ENCODE assay signal across 12 cellular contexts in the genomic region with DNA sequence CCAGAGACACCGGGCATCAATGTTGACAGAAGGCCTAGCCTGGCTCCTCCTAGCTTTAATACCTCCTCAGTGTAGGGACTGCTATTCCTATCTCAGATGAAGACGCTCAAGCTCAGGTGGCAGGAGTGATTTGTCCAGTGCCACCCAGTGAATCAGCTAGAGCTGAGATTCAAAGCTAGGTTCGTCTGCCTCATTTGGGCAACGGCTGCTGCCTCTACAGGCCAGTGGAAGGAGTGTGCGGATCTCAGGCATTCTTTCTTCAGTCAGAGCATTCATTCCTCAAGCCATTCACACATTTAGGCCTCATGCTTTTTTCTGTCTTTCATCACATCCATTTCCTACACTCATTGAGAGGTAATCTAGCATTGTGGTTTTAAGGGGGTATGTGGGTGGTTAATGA. TPM values are rescaled to one million over a fixed set of nuclear protein-coding genes. Genes with fewer than 3 reads are reported as not detected.
DNase-seq lines count a peak whose midpoint lies in the region; ATAC-seq, FAIRE-seq and TF ChIP-seq lines count a peak whose summit lies in the region.
"Had no signal": no experiment of that assay in that cellular context is flagged by ENCODE, and none has a peak within 500 bp of the region (broad histone marks: within the 10 kb centered on the region; RNA-seq: fewer than 3 reads in every experiment).

No MANE protein-coding gene starts in this region.

- H2BK5ac ChIP-seq in mesenchymal stem cell (ENCODE audit: low read depth, low read length, poor library complexity, severe bottlenecking), result no peak overlapping the region

- no peak overlapping the region for H4K91ac ChIP-seq in mesenchymal stem cell (ENCODE audit: low read length)

- TF ChIP-seq EP300 in GM12878 (IDR thresholded peaks at IDR 0.05; ENCODE audit: borderline replicate concordance in 1 of 2, control insufficient read depth in 1 of 2, low read depth in 2 of 2, low read length in 2 of 2), result no peak

- no peak overlapping the region for H4K8ac ChIP-seq in mesenchymal stem cell (ENCODE audit: low read length)

- peak; percentile 4 for DNase-seq in DND-41
- peak; percentile 37 for DNase-seq in KBM-7
- no peak for DNase-seq in GM12878 (ENCODE audit: low read depth, low spot score)
- DNase-seq in mesenchymal stem cell, result peak; percentile 7
- no peak for DNase-seq in MM.1S
- DNase-seq in NOMO-1 (lab: John Stamatoyannopoulos, UW; ENCODE audit: unreplicated experiment in 2 of 2), result no peak
- DNase-seq: activated CD4-positive, alpha-beta T cell treated with anti-CD3 and anti-CD28 coated beads, Interleukin-2, amount 50 U/mL, for 1 hour; activated naive CD8-positive, alpha-beta T cell treated with anti-CD3 and anti-CD28 coated beads, Interleukin-2, amount 50 U/mL, for 24 hours; GOT3 had no signal

- H3K79me1 ChIP-seq in mesenchymal stem cell (replicated peaks; ENCODE audit: low read length, poor library complexity, severe bottlenecking), result peaks cover 17% of the 10 kb centered on the region

- H2BK12ac ChIP-seq in mesenchymal stem cell (ENCODE audit: low read length in 2 of 2), result no peak overlapping the region

- H3K79me2 ChIP-seq in DND-41 (ENCODE audit: insufficient read depth, low read length) (peaks cover 13% of the 10 kb centered on the region), GM12878 (ENCODE audit: control insufficient read depth, insufficient read depth, low read length) (no peaks in the 10 kb centered on the region), MM.1S (ENCODE audit: low read length) (peaks cover 5% of the 10 kb centered on the region; the same call in 1 of the 2 replicates)

- H3K9me3 ChIP-seq in DND-41 (ENCODE audit: insufficient read depth, low read length, severe bottlenecking) (no peaks in the 10 kb centered on the region), GM12878 (replicated peaks; ENCODE audit: control insufficient read depth, insufficient read depth, low read length) (no peaks in the 10 kb centered on the region; the same call in 2 of the 3 replicates), mesenchymal stem cell (ENCODE audit: control insufficient read depth, low read length) (no peaks in the 10 kb centered on the region), MM.1S (replicated peaks; ENCODE audit: insufficient read depth, low read length) (no peaks in the 10 kb centered on the region)

- 59% methylated on average over 5 of the region's 5 CpGs for WGBS in GM12878 (ENCODE audit: insufficient coverage, insufficient replicate concordance, low lambda C conversion rate, missing lambda C conversion rate)
- 90% methylated on average over 5 of the region's 5 CpGs for WGBS in mesenchymal stem cell

- H3K23ac ChIP-seq in mesenchymal stem cell (ENCODE audit: low read length in 2 of 2), result no peak overlapping the region

- RAD21 ChIA-PET in GM12878 (lab: Charles Lee; ENCODE audit: unreplicated experiment), result interaction anchor here (1.3 kb wide), 1 partner anchor 404 kb away, joined by 3 read pairs; no protein-coding TSS in a partner anchor

- H3K4ac ChIP-seq in mesenchymal stem cell (ENCODE audit: low read depth in 1 of 2, low read length in 2 of 2), result no peak overlapping the region

- TF ChIP-seq CTCF in DND-41 (IDR thresholded peaks at IDR 0.05; ENCODE audit: borderline replicate concordance, extremely low read depth, low read length, poor library complexity, severe bottlenecking) (peak; percentile 47), GM12878 (IDR thresholded peaks at IDR 0.05 in 2 of 3, conservative IDR thresholded peaks at IDR 0.05 in 1 of 3; ENCODE audit: control insufficient read depth in 2 of 3, extremely low read depth in 1 of 3, insufficient read depth in 1 of 3, low read depth in 3 of 3, low read length in 3 of 3) (peak in 2 of 3 experiments; percentile 20 to 28; a peak in 1 of 6 replicates), MM.1S (IDR thresholded peaks at IDR 0.05; ENCODE audit: low read length) (no peak)

- no peak overlapping the region for H2AK5ac ChIP-seq in mesenchymal stem cell (ENCODE audit: low read length, severe bottlenecking)

- H3K18ac ChIP-seq in mesenchymal stem cell (ENCODE audit: low read depth in 1 of 2, low read length in 2 of 2), result no peak overlapping the region

- no peak overlapping the region for H2AFZ ChIP-seq in DND-41 (ENCODE audit: low read depth, low read length)
- no peak overlapping the region for H2AFZ ChIP-seq in GM12878 (ENCODE audit: control insufficient read depth, low read depth, low read length)
- no peak overlapping the region for H2AFZ ChIP-seq in mesenchymal stem cell (ENCODE audit: low read depth, low read length)
- no peak overlapping the region for H2AFZ ChIP-seq in MM.1S (ENCODE audit: low read length)

- H3K27me3 ChIP-seq in DND-41 (ENCODE audit: insufficient read depth, low read length, poor library complexity), result no peaks in the 10 kb centered on the region
- no peaks in the 10 kb centered on the region for H3K27me3 ChIP-seq in GM12878 (replicated peaks in 1 of 2; ENCODE audit: control insufficient read depth in 2 of 2, insufficient read depth in 2 of 2, low read length in 1 of 2)
- peaks cover 0 to 4% of the 10 kb centered on the region in 2 experiments for H3K27me3 ChIP-seq in mesenchymal stem cell (ENCODE audit: control insufficient read depth in 1 of 2, insufficient read depth in 1 of 2, low read length in 2 of 2)
- no peaks in the 10 kb centered on the region for H3K27me3 ChIP-seq in MM.1S (replicated peaks; ENCODE audit: insufficient read depth, low read length)

- no peak for FAIRE-seq in GM12878 (lab: Jason Lieb, UNC)
- FAIRE-seq: GM12892 had no signal

- SMC1A ChIA-PET in GM12878 (lab: Charles Lee; ENCODE audit: uncharacterized antibody, unreplicated experiment), result no interaction called here

- H3K9me2 ChIP-seq in MM.1S (replicated peaks; ENCODE audit: insufficient read depth, low read length), result no peaks in the 10 kb centered on the region

- TF ChIP-seq POLR2A in GM12878 (IDR thresholded peaks at IDR 0.05; ENCODE audit: low read depth, low read length), result no peak

- no peak overlapping the region for H2BK15ac ChIP-seq in mesenchymal stem cell (ENCODE audit: low read depth, poor library complexity, severe bottlenecking)

- no peak overlapping the region for H3K4me2 ChIP-seq in DND-41 (ENCODE audit: insufficient read depth, low read length)
- H3K4me2 ChIP-seq in GM12878 (ENCODE audit: control insufficient read depth, insufficient read depth), result no peak overlapping the region
- H3K4me2 ChIP-seq in mesenchymal stem cell (ENCODE audit: low read length, poor library complexity, severe bottlenecking), result no peak overlapping the region
- H3K4me2 ChIP-seq in MM.1S (ENCODE audit: low read depth, low read length), result no peak overlapping the region

- H3K14ac ChIP-seq in mesenchymal stem cell (ENCODE audit: low read length in 2 of 2), result no peak overlapping the region

- H3K36me3 ChIP-seq in DND-41 (ENCODE audit: insufficient read depth, low read length) (peaks cover 26% of the 10 kb centered on the region), GM12878 (ENCODE audit: control insufficient read depth in 2 of 2, insufficient read depth in 2 of 2, low read length in 1 of 2) (peaks cover 0 to 2% of the 10 kb centered on the region in 2 experiments; a peak in 2 of 4 replicates), mesenchymal stem cell (ENCODE audit: control insufficient read depth in 1 of 2, insufficient read depth in 2 of 2, low read depth in 1 of 2, low read length in 2 of 2) (peaks cover 45 to 49% of the 10 kb centered on the region in 2 experiments), MM.1S (replicated peaks; ENCODE audit: insufficient read depth, low read length) (no peaks in the 10 kb centered on the region)

- H4K20me1 ChIP-seq in DND-41 (ENCODE audit: insufficient read depth, low read length), result peaks cover 15% of the 10 kb centered on the region; the same call in 1 of the 2 replicates
- no peaks in the 10 kb centered on the region for H4K20me1 ChIP-seq in GM12878 (ENCODE audit: control insufficient read depth, insufficient read depth)
- no peaks in the 10 kb centered on the region for H4K20me1 ChIP-seq in MM.1S (ENCODE audit: insufficient read depth, low read length)

- no peak overlapping the region for H2BK120ac ChIP-seq in mesenchymal stem cell (ENCODE audit: low read depth, low read length)

- H3K4me3 ChIP-seq in DND-41 (ENCODE audit: low read depth in 1 of 2, low read length in 2 of 2) (no peak overlapping the region), GM12878 (no peak overlapping the region), mesenchymal stem cell (ENCODE audit: insufficient read depth in 1 of 2, low read depth in 1 of 2, low read length in 2 of 2) (no peak overlapping the region), MM.1S (ENCODE audit: low read length) (no peak overlapping the region)

- in situ Hi-C loops in KBM-7 (cut with MboI; ENCODE audit: low pct_unique_long_range_greater_than_20kb, low sequenced_read_pairs) (no loop called here), GM12878 (cut with MboI) (no loop called here)

- ATAC-seq in DND-41 (ENCODE audit: insufficient read depth, low read depth) (peak; percentile 65), GM12878 (peak; percentile 51; the same call in 2 of the 3 replicates), GM21515 (IDR thresholded peaks at IDR 0.05; ENCODE audit: unreplicated experiment) (no peak), GM18861 (IDR thresholded peaks at IDR 0.05; ENCODE audit: unreplicated experiment) (no peak)
- ATAC-seq: activated naive CD8-positive, alpha-beta T cell treated with anti-CD3 and anti-CD28 coated beads, Interleukin-2, amount 50 U/mL, for 24 hours had no signal

- CTCF ChIA-PET in GM12878 (lab: Yijun Ruan, JAX), result no interaction called here

- intact Hi-C loops in GM12878 (cut with micrococcal nuclease; ENCODE audit: unreplicated experiment), result no loop called here

- POLR2A ChIA-PET in GM12878 (lab: Charles Lee), result no interaction called here

- H3F3A ChIP-seq in MM.1S (ENCODE audit: insufficient read depth, low read length), result no peaks in the 10 kb centered on the region

- H3K9ac ChIP-seq in DND-41 (ENCODE audit: low read depth, low read length) (no peak overlapping the region), GM12878 (ENCODE audit: control insufficient read depth, insufficient read depth, low read length) (no peak overlapping the region), mesenchymal stem cell (ENCODE audit: low read length) (no peak overlapping the region), MM.1S (ENCODE audit: low read length) (no peak overlapping the region)

- no peak for TF ChIP-seq RAD21 in GM12878 (IDR thresholded peaks at IDR 0.05; ENCODE audit: insufficient read depth, low read depth, low read length)

- BruUV-seq in GM12878 (replicated peaks; lab: Mats Ljungman, UMichigan), result no TSS peak

- peaks cover 7% of the 10 kb centered on the region for H3K4me1 ChIP-seq in DND-41 (ENCODE audit: insufficient read depth, low read length)
- no peaks in the 10 kb centered on the region for H3K4me1 ChIP-seq in GM12878 (ENCODE audit: control insufficient read depth, insufficient read depth, low read length)
- no peaks in the 10 kb centered on the region for H3K4me1 ChIP-seq in mesenchymal stem cell (ENCODE audit: control insufficient read depth, insufficient read depth, low read depth, low read length)
- H3K4me1 ChIP-seq in MM.1S (ENCODE audit: low read length), result no peaks in the 10 kb centered on the region

- H3K27ac ChIP-seq in DND-41 (ENCODE audit: low read length) (no peak overlapping the region), GM12878 (ENCODE audit: control insufficient read depth, insufficient read depth) (no peak overlapping the region), mesenchymal stem cell (ENCODE audit: low read length, poor library complexity, severe bottlenecking) (no peak overlapping the region), MM.1S (ENCODE audit: low read length) (no peak overlapping the region)

RNA-seq across cellular contexts. Expression of a gene that starts 7.3 kb away (rescaled TPM):
- 6.6 and 7.9 TPM in 2 replicates for total RNA-seq in GM12878 (2013; cell fraction: nucleolus; rRNA removed)
- total RNA-seq in GM12878 (2014; rRNA removed) (16.4 and 19.4 TPM in 2 replicates), GM12878 (2014; rRNA removed; fragmentation: Illumina TruSeq; extraction: Trizol) (28.7 and 31.5 TPM in 2 replicates), GM12878 (2021) (32.5 and 34.4 TPM in 2 replicates)
- polyA plus RNA-seq in GM12878 (2011; ENCODE audit: low read depth), result 37.5 TPM
- polyA plus RNA-seq in GM12878 (2011; rRNA removed) (21.9 and 23.3 TPM in 2 replicates), GM12878 (2014; fragmentation: Illumina TruSeq; extraction: Trizol) (52.1 and 58.4 TPM in 2 replicates), GM12878 (2014; fragmentation: Nextera tagmentation; extraction: Ambion mirVana) (10 to 100 TPM in 1 of 2 experiments, 1 to 10 TPM in 1; 8.5 to 22.0 TPM), GM12878 (2014; rRNA removed) (30.1 and 34.0 TPM in 2 replicates), GM12878 (2016; fragmentation: Nextera tagmentation; extraction: Ambion mirVana) (10 to 100 TPM; 62.0 to 73.2 TPM)
- 20.6 and 22.1 TPM in 2 replicates for polyA plus RNA-seq in GM12878 (2011; cell fraction: cytosol; rRNA removed)
- polyA plus RNA-seq in GM12878 (2011; cell fraction: nucleus; rRNA removed), result 11.7 and 13.1 TPM in 2 replicates
- 30.7 and 47.3 TPM in 2 replicates for polyA plus RNA-seq in GM12878 (2012)
- polyA minus RNA-seq in GM12878 (2011; rRNA and poly(A)+ RNA removed), result 4.4 and 5.4 TPM in 2 replicates
- polyA minus RNA-seq in GM12878 (2011; cell fraction: cytosol; rRNA and poly(A)+ RNA removed), result 3.1 and 4.9 TPM in 2 replicates
- polyA minus RNA-seq in GM12878 (2011; cell fraction: nucleus; rRNA and poly(A)+ RNA removed), result 1.6 and 3.3 TPM in 2 replicates
- polyA plus RNA-seq in mesenchymal stem cell (2013, experiment 1 of 2), result 20.3 TPM
- 20.5 TPM for polyA plus RNA-seq in mesenchymal stem cell (2013, experiment 2 of 2)

RNA-seq across cellular contexts. Expression of a gene that starts 48.6 kb away (rescaled TPM):
- not detected in 2 replicates for total RNA-seq in GM12878 (2013; cell fraction: nucleolus; rRNA removed)
- total RNA-seq in GM12878 (2014; rRNA removed) (0.05 TPM in 1 of 2 replicates, not detected in the other), GM12878 (2014; rRNA removed; fragmentation: Illumina TruSeq; extraction: Trizol) (not detected in 2 replicates), GM12878 (2021) (0.05 and 0.08 TPM in 2 replicates)
- polyA plus RNA-seq in GM12878 (2011; ENCODE audit: low read depth), result 0.08 TPM
- polyA plus RNA-seq in GM12878 (2011; rRNA removed) (not detected in 2 replicates), GM12878 (2014; fragmentation: Illumina TruSeq; extraction: Trizol) (not detected in 2 replicates), GM12878 (2014; fragmentation: Nextera tagmentation; extraction: Ambion mirVana) (not detected), GM12878 (2014; rRNA removed) (0.01 TPM in 1 of 2 replicates, not detected in the other), GM12878 (2016; fragmentation: Nextera tagmentation; extraction: Ambion mirVana) (under 1 TPM; 0.45 to 0.50 TPM)
- polyA plus RNA-seq in GM12878 (2011; cell fraction: cytosol; rRNA removed), result 0.02 TPM in 1 of 2 replicates, not detected in the other
- 0.07 TPM in 1 of 2 replicates, not detected in the other for polyA plus RNA-seq in GM12878 (2011; cell fraction: nucleus; rRNA removed)
- polyA plus RNA-seq in GM12878 (2012), result 0.38 and 0.66 TPM in 2 replicates
- not detected in 2 replicates for polyA minus RNA-seq in GM12878 (2011; rRNA and poly(A)+ RNA removed)
- not detected in 2 replicates for polyA minus RNA-seq in GM12878 (2011; cell fraction: cytosol; rRNA and poly(A)+ RNA removed)
- polyA minus RNA-seq in GM12878 (2011; cell fraction: nucleus; rRNA and poly(A)+ RNA removed), result not detected in 2 replicates
- polyA plus RNA-seq in mesenchymal stem cell (2013, experiment 1 of 2), result 16.0 TPM
- polyA plus RNA-seq in mesenchymal stem cell (2013, experiment 2 of 2), result 15.4 TPM

Comparison
In these comparisons a context has a peak if more than half of its experiments do, and no peak if none do; other contexts are left out.
1. ATAC-seq: peak in DND-41 (single experiment) and GM12878 (single experiment); none in GM21515 (single experiment) and GM18861 (single experiment).
2. DNase-seq: peak in DND-41 (single experiment), KBM-7 (single experiment) and mesenchymal stem cell (single experiment); none in GM12878 (single experiment), MM.1S (single experiment) and NOMO-1 (0 of 2).